In genomic region chr1:201791775-201792166, GRCh38 we compare ENCODE assay signal across 1 cellular context.
A peak's percentile ranks its signal among the peaks of the same experiment; 100 is the strongest.
TF ChIP-seq lines count a peak whose summit lies in the region.

No MANE protein-coding gene starts in this region.

TF ChIP-seq in K562, 482 proteins besides CTCF, POLR2A, EP300 and RAD21 (continued from another document):
- no peak for TF ChIP-seq PBX2 (CRISPR knock-in tag; IDR thresholded peaks at IDR 0.05; ENCODE audit: low read depth)
- peak; percentile 34; the same call in 1 of the 2 replicates for TF ChIP-seq PBX2 (tag; conservative IDR thresholded peaks at IDR 0.05; ENCODE audit: low read depth)
- no peak for TF ChIP-seq HDAC3 (IDR thresholded peaks at IDR 0.05; ENCODE audit: borderline replicate concordance, partially characterized antibody)
- TF ChIP-seq MEIS2 (IDR thresholded peaks at IDR 0.05; ENCODE audit: partially characterized antibody): peak; percentile 19
